ENCODE assay signal across 9 cellular contexts in the genomic region with DNA sequence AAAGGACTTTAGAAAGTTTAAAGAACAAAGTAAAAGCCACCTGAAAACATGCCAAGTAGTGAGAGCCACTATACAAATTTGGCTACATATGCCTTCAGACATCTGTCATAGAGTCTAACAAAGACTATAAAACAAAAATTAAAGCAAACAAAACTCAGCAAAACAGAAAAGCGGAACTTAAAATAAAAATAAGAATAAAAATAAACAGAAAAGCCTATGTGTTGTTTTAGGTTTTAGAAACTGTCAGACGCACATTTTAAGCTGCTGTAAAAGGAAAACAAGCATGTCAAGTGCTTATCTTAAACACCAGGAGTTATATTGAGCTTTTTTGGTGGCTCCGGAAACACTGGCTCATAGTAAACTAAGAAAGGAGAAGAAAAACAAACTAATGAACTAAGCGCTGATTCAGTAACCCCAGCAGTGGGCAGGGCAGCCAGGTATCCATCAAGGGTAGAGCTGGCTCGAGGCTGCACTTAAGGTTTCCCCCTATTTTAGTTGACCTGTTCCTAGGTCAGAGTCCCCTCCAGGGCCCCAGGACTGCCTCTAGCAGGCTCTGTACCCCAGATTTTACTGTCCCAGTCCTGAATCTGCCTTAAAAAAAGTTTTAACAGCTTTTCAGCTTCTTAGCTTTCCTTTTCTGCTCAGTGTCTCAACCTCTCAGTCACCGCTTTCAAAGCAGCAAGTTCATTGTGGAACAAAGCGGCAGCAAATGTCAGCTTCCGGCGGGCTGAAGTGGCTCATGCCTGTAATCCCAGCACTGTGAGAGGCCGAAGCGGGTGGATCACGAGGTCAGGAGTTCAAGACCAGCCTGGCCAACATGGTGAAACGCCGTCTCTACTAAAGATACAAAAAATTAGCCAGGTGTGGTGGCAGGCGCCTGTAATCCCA. TPM values are rescaled to one million over a fixed set of nuclear protein-coding genes. Genes with fewer than 3 reads are reported as not detected.
DNase-seq lines count a peak whose midpoint lies in the region; ATAC-seq, FAIRE-seq and TF ChIP-seq lines count a peak whose summit lies in the region.
"Had no signal": no experiment of that assay in that cellular context is flagged by ENCODE, and none has a peak within 500 bp of the region (broad histone marks: within the 10 kb centered on the region; RNA-seq: fewer than 3 reads in every experiment).

No MANE protein-coding gene starts in this region.

- peak overlapping the region; percentile 81 for H3K27ac Mint-ChIP-seq in activated CD4-positive, alpha-beta T cell treated with anti-CD3 and anti-CD28 coated beads, Interleukin-2, amount 10 ng/mL, durations not matched to agents 24 days and 14 days

- H3K4me1 Mint-ChIP-seq in activated CD4-positive, alpha-beta T cell treated with anti-CD3 and anti-CD28 coated beads, Interleukin-2, amount 10 ng/mL, durations not matched to agents 24 days and 14 days: peaks cover 17% of the 10 kb centered on the region

- H3K4me1 ChIP-seq in esophagus muscularis mucosa: peaks cover 0 to 20% (median 15%) of the 10 kb centered on the region in 4 donors
- peaks cover 0 to 5% of the 10 kb centered on the region in 2 donors for H3K4me1 ChIP-seq in kidney (ENCODE audit: control insufficient read depth in 1 of 2, insufficient read depth in 1 of 2, low read depth in 1 of 2, low read length in 2 of 2)

- FAIRE-seq in kidney (lab: Jason Lieb, UNC): no peak

- in situ Hi-C loops in G401 (cut with HindIII; ENCODE audit: low sequenced_read_pairs): no loop called here

- H3K9me3 ChIP-seq in esophagus muscularis mucosa (no peaks in the 10 kb centered on the region), kidney (ENCODE audit: control insufficient read depth in 1 of 2, low read length in 2 of 2) (no peaks in the 10 kb centered on the region)

- no peaks in the 10 kb centered on the region for H3K27me3 Mint-ChIP-seq in activated CD4-positive, alpha-beta T cell treated with anti-CD3 and anti-CD28 coated beads, Interleukin-2, amount 10 ng/mL, durations not matched to agents 24 days and 14 days

- peaks cover 0 to 5% (median 2%) of the 10 kb centered on the region in 4 donors for H3K36me3 ChIP-seq in esophagus muscularis mucosa
- no peaks in the 10 kb centered on the region for H3K36me3 ChIP-seq in kidney (ENCODE audit: control insufficient read depth in 1 of 2, insufficient read depth in 2 of 2, low read length in 2 of 2)

- TF ChIP-seq EP300 in esophagus muscularis mucosa (IDR thresholded peaks at IDR 0.05): no peak

- 48% methylated on average over 15 of the region's 15 CpGs for WGBS in esophagus muscularis mucosa

- peak overlapping the region; percentile 24 to 42 (median 30) for H3K4me3 ChIP-seq in esophagus muscularis mucosa
- peak overlapping the region in 1 of 2 donors; percentile 33 for H3K4me3 ChIP-seq in kidney (ENCODE audit: low read length in 2 of 2)

- ATAC-seq in HG03196 (IDR thresholded peaks at IDR 0.05; ENCODE audit: unreplicated experiment): peak; percentile 63

- H3K27me3 ChIP-seq in esophagus muscularis mucosa: no peaks in the 10 kb centered on the region

- H3K9me3 Mint-ChIP-seq in activated CD4-positive, alpha-beta T cell treated with anti-CD3 and anti-CD28 coated beads, Interleukin-2, amount 10 ng/mL, durations not matched to agents 24 days and 14 days: no peaks in the 10 kb centered on the region

- intact Hi-C loops in activated CD4-positive, alpha-beta T cell treated with anti-CD3 and anti-CD28 coated beads, Interleukin-2, amount 10 ng/mL, durations not matched to agents 24 days and 14 days (cut with micrococcal nuclease): loop anchor here (1.0 kb wide), 2 partner anchors 10 to 28 kb away; no protein-coding TSS in a partner anchor
- intact Hi-C loops in esophagus muscularis mucosa (cut with DNase I): no loop called here
- intact Hi-C loops in kidney (cut with DNase I): no loop called here

- DNase-seq in stimulated activated CD4-positive, alpha-beta T cell treated with anti-CD3 and anti-CD28 coated beads, Interleukin-12 subunit alpha, Interleukin-12 subunit beta, amount 100 ng/mL, for 48 hours (ENCODE audit: low read depth in 2 of 3, low spot score in 1 of 3): peak in 2 of 3 donors; percentile 25 to 32
- no peak for DNase-seq in stimulated activated CD4-positive, alpha-beta T cell treated with anti-CD3 and anti-CD28 coated beads, Interleukin-12 subunit alpha, Interleukin-12 subunit beta, amount 100 ng/mL, for 4 hours
- DNase-seq in activated CD4-positive, alpha-beta T cell treated with anti-CD3 and anti-CD28 coated beads, Interleukin-2, amount 10 ng/mL, durations not matched to agents 24 days and 14 days: peak; percentile 85
- DNase-seq in esophagus muscularis mucosa (ENCODE audit: extremely low spot score) (no peak), G401 (ENCODE audit: low spot score) (no peak), kidney (no peak)
- DNase-seq in stimulated activated CD8-positive, alpha-beta memory T cell treated with anti-CD3 and anti-CD28 coated beads, Interleukin-12 subunit alpha, Interleukin-12 subunit beta, amount 100 ng/mL, for 1 hour (ENCODE audit: low read depth): peak; percentile 25
- DNase-seq: DND-41 had no signal

- no peak for TF ChIP-seq CTCF in esophagus muscularis mucosa (IDR thresholded peaks at IDR 0.05)
- TF ChIP-seq CTCF in kidney (IDR thresholded peaks at IDR 0.05; ENCODE audit: borderline replicate concordance, extremely low read depth, insufficient read depth): no peak

- H3K4me3 Mint-ChIP-seq in activated CD4-positive, alpha-beta T cell treated with anti-CD3 and anti-CD28 coated beads, Interleukin-2, amount 10 ng/mL, durations not matched to agents 24 days and 14 days: peak overlapping the region; percentile 57

- no peak for TF ChIP-seq POLR2A in esophagus muscularis mucosa (IDR thresholded peaks at IDR 0.05; ENCODE audit: low read depth)

- H3K27ac ChIP-seq in esophagus muscularis mucosa (replicated peaks in 1 of 4) (peak overlapping the region; percentile 65 to 74 (median 66)), kidney (ENCODE audit: low read depth in 2 of 2, low read length in 2 of 2) (peak overlapping the region in 1 of 2 donors; percentile 28)

- H3K9ac ChIP-seq in kidney (ENCODE audit: low read length in 2 of 2): peak overlapping the region in 1 of 2 donors; percentile 60

- peaks cover 4% of the 10 kb centered on the region for H3K36me3 Mint-ChIP-seq in activated CD4-positive, alpha-beta T cell treated with anti-CD3 and anti-CD28 coated beads, Interleukin-2, amount 10 ng/mL, durations not matched to agents 24 days and 14 days (ENCODE audit: low read depth)

RNA-seq across cellular contexts. Expression of a gene that starts 15.3 kb away (rescaled TPM):
- 51.0 and 52.8 TPM in 2 replicates for total RNA-seq in activated CD4-positive, alpha-beta T cell treated with anti-CD3 and anti-CD28 coated beads, Interleukin-2, amount 10 ng/mL, durations not matched to agents 24 days and 14 days
- total RNA-seq in esophagus muscularis mucosa: 10 to 100 TPM; 24.9 to 41.0 (median 31.0) TPM
- total RNA-seq in G401 (2014; rRNA removed; shearing (Covaris generic)): 12.9 and 18.5 TPM in 2 replicates
- 25.9 TPM for total RNA-seq in kidney
- 40.4 TPM for polyA plus RNA-seq in kidney (ENCODE audit: insufficient read depth, low read depth, low replicate concordance)

RNA-seq across cellular contexts. Expression of a gene that starts 34.9 kb away (rescaled TPM):
- total RNA-seq in activated CD4-positive, alpha-beta T cell treated with anti-CD3 and anti-CD28 coated beads, Interleukin-2, amount 10 ng/mL, durations not matched to agents 24 days and 14 days: 46.7 and 53.3 TPM in 2 replicates
- 10 to 100 TPM; 38.7 to 52.2 (median 46.3) TPM for total RNA-seq in esophagus muscularis mucosa
- 27.3 and 50.2 TPM in 2 replicates for total RNA-seq in G401 (2014; rRNA removed; shearing (Covaris generic))
- 64.9 TPM for total RNA-seq in kidney
- polyA plus RNA-seq in kidney (ENCODE audit: insufficient read depth, low read depth, low replicate concordance): 30.1 TPM

Comparison
In these comparisons a context has a peak if more than half of its experiments do, and no peak if none do; other contexts are left out.
1. DNase-seq: peak in stimulated activated CD4-positive, alpha-beta T cell treated with anti-CD3 and anti-CD28 coated beads, Interleukin-12 subunit alpha, Interleukin-12 subunit beta, amount 100 ng/mL, for 48 hours (2 of 3), activated CD4-positive, alpha-beta T cell treated with anti-CD3 and anti-CD28 coated beads, Interleukin-2, amount 10 ng/mL, durations not matched to agents 24 days and 14 days (single experiment) and stimulated activated CD8-positive, alpha-beta memory T cell treated with anti-CD3 and anti-CD28 coated beads, Interleukin-12 subunit alpha, Interleukin-12 subunit beta, amount 100 ng/mL, for 1 hour (single experiment); none in stimulated activated CD4-positive, alpha-beta T cell treated with anti-CD3 and anti-CD28 coated beads, Interleukin-12 subunit alpha, Interleukin-12 subunit beta, amount 100 ng/mL, for 4 hours (single experiment), esophagus muscularis mucosa (single experiment), G401 (single experiment) and kidney (single experiment).